In the genomic region with DNA sequence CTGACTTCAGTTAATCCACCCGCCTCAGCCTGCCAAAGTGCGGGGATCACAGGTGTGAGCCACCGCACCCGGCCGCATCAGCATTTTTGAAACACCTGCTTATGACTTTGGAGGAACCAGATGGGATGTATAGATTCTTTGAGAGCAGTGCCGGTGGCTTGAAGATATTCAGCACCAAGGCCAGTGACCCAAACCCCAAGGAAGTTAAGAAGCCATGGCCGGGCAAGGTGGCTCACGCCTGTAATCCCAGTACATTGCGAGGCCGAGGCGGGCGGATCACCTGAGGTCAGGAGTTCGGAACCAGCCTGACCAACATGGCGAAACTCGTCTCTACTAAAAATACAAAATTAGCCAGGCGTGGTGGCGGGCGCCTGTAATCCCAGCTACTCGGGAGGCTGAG, we compare ENCODE assay signal across 2 cellular contexts.
TF ChIP-seq lines count a peak whose summit lies in the region.

No MANE protein-coding gene starts in this region.

TF ChIP-seq in SK-N-SH, 30 proteins besides CTCF, POLR2A, EP300 and RAD21:
- no peak for TF ChIP-seq YY1 (IDR thresholded peaks at IDR 0.05; ENCODE audit: low read depth)
- no peak for TF ChIP-seq GATA2 (CRISPR knock-in tag; IDR thresholded peaks at IDR 0.05)
- TF ChIP-seq, protein P1, sequence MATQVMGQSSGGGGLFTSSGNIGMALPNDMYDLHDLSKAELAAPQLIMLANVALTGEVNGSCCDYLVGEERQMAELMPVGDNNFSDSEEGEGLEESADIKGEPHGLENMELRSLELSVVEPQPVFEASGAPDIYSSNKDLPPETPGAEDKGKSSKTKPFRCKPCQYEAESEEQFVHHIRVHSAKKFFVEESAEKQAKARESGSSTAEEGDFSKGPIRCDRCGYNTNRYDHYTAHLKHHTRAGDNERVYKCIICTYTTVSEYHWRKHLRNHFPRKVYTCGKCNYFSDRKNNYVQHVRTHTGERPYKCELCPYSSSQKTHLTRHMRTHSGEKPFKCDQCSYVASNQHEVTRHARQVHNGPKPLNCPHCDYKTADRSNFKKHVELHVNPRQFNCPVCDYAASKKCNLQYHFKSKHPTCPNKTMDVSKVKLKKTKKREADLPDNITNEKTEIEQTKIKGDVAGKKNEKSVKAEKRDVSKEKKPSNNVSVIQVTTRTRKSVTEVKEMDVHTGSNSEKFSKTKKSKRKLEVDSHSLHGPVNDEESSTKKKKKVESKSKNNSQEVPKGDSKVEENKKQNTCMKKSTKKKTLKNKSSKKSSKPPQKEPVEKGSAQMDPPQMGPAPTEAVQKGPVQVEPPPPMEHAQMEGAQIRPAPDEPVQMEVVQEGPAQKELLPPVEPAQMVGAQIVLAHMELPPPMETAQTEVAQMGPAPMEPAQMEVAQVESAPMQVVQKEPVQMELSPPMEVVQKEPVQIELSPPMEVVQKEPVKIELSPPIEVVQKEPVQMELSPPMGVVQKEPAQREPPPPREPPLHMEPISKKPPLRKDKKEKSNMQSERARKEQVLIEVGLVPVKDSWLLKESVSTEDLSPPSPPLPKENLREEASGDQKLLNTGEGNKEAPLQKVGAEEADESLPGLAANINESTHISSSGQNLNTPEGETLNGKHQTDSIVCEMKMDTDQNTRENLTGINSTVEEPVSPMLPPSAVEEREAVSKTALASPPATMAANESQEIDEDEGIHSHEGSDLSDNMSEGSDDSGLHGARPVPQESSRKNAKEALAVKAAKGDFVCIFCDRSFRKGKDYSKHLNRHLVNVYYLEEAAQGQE (IDR thresholded peaks at IDR 0.05; ENCODE audit: low read depth, low read length), result peak; percentile 92

TF ChIP-seq in SK-N-SH treated with all-trans-retinoic acid at 6 μM for 48 hours, 23 proteins besides CTCF, POLR2A, EP300 and RAD21:
- TF ChIP-seq ESRRG (CRISPR knock-in tag; IDR thresholded peaks at IDR 0.05) (no peak), SNAI2 (CRISPR knock-in tag; IDR thresholded peaks at IDR 0.05) (no peak), ARNTL (CRISPR knock-in tag; IDR thresholded peaks at IDR 0.05; ENCODE audit: borderline replicate concordance, low read depth) (no peak)
